In genomic region chr20:34124469-34125249, GRCh38 we compare ENCODE assay signal across 19 cellular contexts. TPM values are rescaled to one million over a fixed set of nuclear protein-coding genes. Genes with fewer than 3 reads are reported as not detected.
A peak's percentile ranks its signal among the peaks of the same experiment; 100 is the strongest.
DNase-seq lines count a peak whose midpoint lies in the region; ATAC-seq, FAIRE-seq and TF ChIP-seq lines count a peak whose summit lies in the region.
"Had no signal": no experiment of that assay in that cellular context is flagged by ENCODE, and none has a peak within 500 bp of the region (broad histone marks: within the 10 kb centered on the region; RNA-seq: fewer than 3 reads in every experiment).

No MANE protein-coding gene starts in this region.

- H4K20me1 ChIP-seq in endothelial cell of umbilical vein (replicated peaks; ENCODE audit: control insufficient read depth, extremely low read depth, insufficient read depth, low read length) (no peaks in the 10 kb centered on the region), GM23248 (ENCODE audit: insufficient read depth) (no peaks in the 10 kb centered on the region)

- H3K4me1 ChIP-seq in endothelial cell of umbilical vein (ENCODE audit: control insufficient read depth, extremely low read depth, insufficient read depth, low read length): peaks cover 13% of the 10 kb centered on the region
- H3K4me1 ChIP-seq in GM23248 (ENCODE audit: insufficient read depth): no peaks in the 10 kb centered on the region

- no peaks in the 10 kb centered on the region for H3K27me3 Mint-ChIP-seq in endothelial cell (ENCODE audit: unreplicated experiment)

- no peak overlapping the region for H3K4me3 ChIP-seq in NB4 (ENCODE audit: low read depth, low read length)
- no peak overlapping the region for H3K4me3 ChIP-seq in endothelial cell of umbilical vein (replicated peaks in 1 of 3; ENCODE audit: insufficient read depth in 1 of 3, low read depth in 1 of 3, low read length in 3 of 3)
- H3K4me3 ChIP-seq in GM23248: no peak overlapping the region
- H3K4me3 ChIP-seq: ascending aorta, testis had no signal

- POLR2A ChIA-PET in endothelial cell of umbilical vein (lab: Charles Lee): no interaction called here

- no peak overlapping the region for H3K4me3 Mint-ChIP-seq in endothelial cell (ENCODE audit: unreplicated experiment)
- H3K4me3 Mint-ChIP-seq: activated T-helper 1 cell treated with anti-CD3 and anti-CD28 coated beads, Interleukin-12 subunit alpha, Interleukin-12 subunit beta, Interleukin-2, Interleukin-4 antibody, amounts not matched to agents 30 ng/mL and 10 ng/mL and 1 ng/mL, durations not matched to agents 14 hours and 24 hours and 36 hours; CD4-positive, alpha-beta T cell; dendritic cell treated with granulocyte-macrophage colony-stimulating factor and Interleukin-4, amounts not matched to agents 40 ng/mL and 50 ng/mL, for 4 days; T-cell had no signal

- no peaks in the 10 kb centered on the region for H3K9me3 Mint-ChIP-seq in endothelial cell (ENCODE audit: unreplicated experiment)
- H3K9me3 Mint-ChIP-seq: activated T-helper 1 cell treated with anti-CD3 and anti-CD28 coated beads, Interleukin-12 subunit alpha, Interleukin-12 subunit beta, Interleukin-2, Interleukin-4 antibody, amounts not matched to agents 30 ng/mL and 10 ng/mL and 1 ng/mL, durations not matched to agents 14 hours and 24 hours and 36 hours; CD4-positive, alpha-beta T cell; dendritic cell treated with granulocyte-macrophage colony-stimulating factor and Interleukin-4, amounts not matched to agents 40 ng/mL and 50 ng/mL, for 4 days; T-cell had no signal

- no peak for TF ChIP-seq POLR2A in GM12892 (IDR thresholded peaks at IDR 0.05; ENCODE audit: low read depth, low read length)
- TF ChIP-seq POLR2A in NB4 (IDR thresholded peaks at IDR 0.05; ENCODE audit: extremely low read depth, insufficient read length): no peak
- no peak for TF ChIP-seq POLR2A in endothelial cell of umbilical vein (IDR thresholded peaks at IDR 0.05; ENCODE audit: low read depth, low read length)

- no peaks in the 10 kb centered on the region for H3K9me2 ChIP-seq in GM23248 (ENCODE audit: insufficient read depth)

- H2AFZ ChIP-seq in endothelial cell of umbilical vein (ENCODE audit: low read depth, low read length) (no peak overlapping the region), GM23248 (no peak overlapping the region)

- H3K9ac ChIP-seq in endothelial cell of umbilical vein (replicated peaks; ENCODE audit: extremely low read depth, insufficient read depth, low read length) (no peak overlapping the region), GM23248 (no peak overlapping the region)

- ATAC-seq in GM21526 (IDR thresholded peaks at IDR 0.05; ENCODE audit: low FRiP score, unreplicated experiment): peak; percentile 70
- ATAC-seq: T-cell had no signal

- CTCF ChIA-PET in endothelial cell of umbilical vein (lab: Charles Lee): interaction anchor here (2.0 kb wide), 1 partner anchor 262 kb away, joined by 6 read pairs; no protein-coding TSS in a partner anchor

- H3K27me3 ChIP-seq in endothelial cell of umbilical vein (ENCODE audit: control insufficient read depth in 2 of 2, insufficient read depth in 2 of 2, low read length in 2 of 2) (peaks cover 0 to 2% of the 10 kb centered on the region in 2 experiments), GM23248 (replicated peaks; ENCODE audit: insufficient read depth) (no peaks in the 10 kb centered on the region)
- H3K27me3 ChIP-seq: ascending aorta, testis had no signal

- DNase-seq in GM12892 (ENCODE audit: insufficient read length) (peak; percentile 34), NB4 (ENCODE audit: low read depth) (peak; percentile 32), endothelial cell of umbilical vein (ENCODE audit: low read depth, low spot score) (no peak), NCI-H1092 treated with DMSO at 0.1 percent for 48 hours (lab: John Stamatoyannopoulos, UW) (no peak), endothelial cell (ENCODE audit: low spot score) (no peak), GM23248 (no peak)
- no peak for DNase-seq in stimulated activated CD4-positive, alpha-beta T cell treated with anti-CD3 and anti-CD28 coated beads, Interleukin-12 subunit alpha, Interleukin-12 subunit beta, amount 100 ng/mL, for 4 hours
- DNase-seq: activated CD4-positive, alpha-beta T cell treated with anti-CD3 and anti-CD28 coated beads for 4 hours; CD4-positive, alpha-beta T cell; occipital lobe; small intestine; T-cell; testis had no signal

- FAIRE-seq in GM12892 (lab: Jason Lieb, UNC): peak; percentile 69
- no peak for FAIRE-seq in endothelial cell of umbilical vein (lab: Jason Lieb, UNC)
- FAIRE-seq: G401.6, small intestine had no signal

- peaks cover 8% of the 10 kb centered on the region; the same call in 1 of the 2 replicates for H3F3A ChIP-seq in GM23248 (ENCODE audit: insufficient read depth)

- H3K27ac ChIP-seq in endothelial cell of umbilical vein (ENCODE audit: insufficient read depth, low read depth, low read length) (no peak overlapping the region), GM23248 (no peak overlapping the region)
- H3K27ac ChIP-seq: ascending aorta, HL-60, testis had no signal

- H3K79me2 ChIP-seq in endothelial cell of umbilical vein (ENCODE audit: control insufficient read depth, insufficient read depth, low read length): no peaks in the 10 kb centered on the region
- no peaks in the 10 kb centered on the region for H3K79me2 ChIP-seq in GM23248 (ENCODE audit: insufficient read depth)

- no peak overlapping the region for H3K27ac Mint-ChIP-seq in endothelial cell (ENCODE audit: unreplicated experiment)
- H3K27ac Mint-ChIP-seq: activated T-helper 1 cell treated with anti-CD3 and anti-CD28 coated beads, Interleukin-12 subunit alpha, Interleukin-12 subunit beta, Interleukin-2, Interleukin-4 antibody, amounts not matched to agents 30 ng/mL and 10 ng/mL and 1 ng/mL, durations not matched to agents 14 hours and 24 hours and 36 hours; CD4-positive, alpha-beta T cell; dendritic cell treated with granulocyte-macrophage colony-stimulating factor and Interleukin-4, amounts not matched to agents 40 ng/mL and 50 ng/mL, for 4 days had no signal

- H3K36me3 Mint-ChIP-seq in endothelial cell (ENCODE audit: low read depth, unreplicated experiment): no peaks in the 10 kb centered on the region
- H3K36me3 Mint-ChIP-seq: T-cell had no signal

- intact Hi-C loops in endothelial cell of umbilical vein (cut with micrococcal nuclease): loop anchor here (5.0 kb wide), 1 partner anchor 392 kb away; the partner anchor contains the start of gene ZNF341

- dilution Hi-C loops in endothelial cell of umbilical vein (cut with MboI; ENCODE audit: extremely low pct_ligation_motif_present, low sequenced_read_pairs): no loop called here

- peaks cover 36% of the 10 kb centered on the region for H3K4me1 Mint-ChIP-seq in endothelial cell (ENCODE audit: unreplicated experiment)

- H3K9me1 ChIP-seq in endothelial cell of umbilical vein (replicated peaks; ENCODE audit: control insufficient read depth, extremely low read depth, insufficient read depth, low read length): no peaks in the 10 kb centered on the region

- BruUV-seq in endothelial cell of umbilical vein (replicated peaks; lab: Mats Ljungman, UMichigan): no TSS peak

- TF ChIP-seq CTCF in NB4 (IDR thresholded peaks at IDR 0.05; ENCODE audit: low read depth, low read length) (no peak), endothelial cell of umbilical vein (IDR thresholded peaks at IDR 0.05; ENCODE audit: extremely low read depth in 1 of 2, insufficient read depth in 1 of 2, low read depth in 1 of 2, low read length in 2 of 2) (no peak), endothelial cell (IDR thresholded peaks at IDR 0.05; ENCODE audit: unreplicated experiment) (no peak)

- WGBS in GM23248 (ENCODE audit: low coverage in 1 of 2, low lambda C conversion rate in 2 of 2, missing lambda C conversion rate in 2 of 2), 2 experiments: 67 to 71% methylated on average over 2 of the region's 2 CpGs

- H3K9me3 ChIP-seq in endothelial cell of umbilical vein (replicated peaks; ENCODE audit: control insufficient read depth, insufficient read depth, low read length): no peaks in the 10 kb centered on the region
- H3K9me3 ChIP-seq in GM23248 (ENCODE audit: low read depth): no peaks in the 10 kb centered on the region
- H3K9me3 ChIP-seq: ascending aorta, testis had no signal

- in situ Hi-C loops in GM23248 (cut with MboI): no loop called here

- peak overlapping the region; percentile 17 for H3K4me2 ChIP-seq in endothelial cell of umbilical vein (ENCODE audit: insufficient read depth, low read length)
- no peak overlapping the region for H3K4me2 ChIP-seq in GM23248 (ENCODE audit: unreplicated experiment)

- no peaks in the 10 kb centered on the region for H3K36me3 ChIP-seq in endothelial cell of umbilical vein (ENCODE audit: control insufficient read depth in 2 of 2, extremely low read depth in 1 of 2, insufficient read depth in 2 of 2, low read length in 2 of 2)
- H3K36me3 ChIP-seq in GM23248 (ENCODE audit: low read depth): no peaks in the 10 kb centered on the region
- H3K36me3 ChIP-seq: ascending aorta had no signal

TF ChIP-seq in endothelial cell of umbilical vein, 7 proteins besides CTCF, POLR2A, EP300 and RAD21:
- no peak for TF ChIP-seq FOS (IDR thresholded peaks at IDR 0.05; ENCODE audit: borderline replicate concordance, insufficient read depth, low read length)
- no peak for TF ChIP-seq JUN (IDR thresholded peaks at IDR 0.05; ENCODE audit: borderline replicate concordance, insufficient read depth, insufficient read length, low read depth)
- TF ChIP-seq GATA2 (IDR thresholded peaks at IDR 0.05; ENCODE audit: insufficient read depth, insufficient read length, low read depth, low read length): no peak
- TF ChIP-seq MYC (IDR thresholded peaks at IDR 0.05; ENCODE audit: low read depth, low read length): no peak
- no peak for TF ChIP-seq EZH2 (IDR thresholded peaks at IDR 0.05; ENCODE audit: borderline replicate concordance, low read depth, low read length, severe bottlenecking)
- TF ChIP-seq, protein P1, sequence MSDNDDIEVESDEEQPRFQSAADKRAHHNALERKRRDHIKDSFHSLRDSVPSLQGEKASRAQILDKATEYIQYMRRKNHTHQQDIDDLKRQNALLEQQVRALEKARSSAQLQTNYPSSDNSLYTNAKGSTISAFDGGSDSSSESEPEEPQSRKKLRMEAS (IDR thresholded peaks at IDR 0.05; ENCODE audit: insufficient read depth, insufficient read length): no peak
- TF ChIP-seq POLR2AphosphoS5 (IDR thresholded peaks at IDR 0.05; ENCODE audit: insufficient read depth, low read depth, low read length): no peak

RNA-seq across cellular contexts. Expression of gene EIF2S2, which starts 12.6 kb away (rescaled TPM):
- 91.7 TPM for polyA plus RNA-seq in GM12892 (2012; ENCODE audit: missing spikeins)
- total RNA-seq in endothelial cell of umbilical vein (99.3 and 102 TPM in 2 replicates), endothelial cell (ENCODE audit: unreplicated experiment) (107 TPM)
- polyA plus RNA-seq in endothelial cell of umbilical vein (34.0 and 38.8 TPM in 2 replicates), GM23248 (2016; fragmentation: Nextera tagmentation; extraction: Ambion mirVana) (109 and 114 TPM in 2 replicates)
- polyA plus RNA-seq in endothelial cell of umbilical vein (2011; cell fraction: cytosol; rRNA removed): 71.5 and 71.6 TPM in 2 replicates
- polyA plus RNA-seq in endothelial cell of umbilical vein (2011; cell fraction: nucleus; rRNA removed): 31.0 and 42.1 TPM in 2 replicates
- polyA plus RNA-seq in endothelial cell of umbilical vein (2012): 113 and 146 TPM in 2 replicates
- 19.8 and 26.1 TPM in 2 replicates for polyA minus RNA-seq in endothelial cell of umbilical vein
- 58.4 TPM for polyA minus RNA-seq in endothelial cell of umbilical vein (2011; cell fraction: cytosol; rRNA and poly(A)+ RNA removed)
- 12.1 and 18.3 TPM in 2 replicates for polyA minus RNA-seq in endothelial cell of umbilical vein (2011; cell fraction: nucleus; rRNA and poly(A)+ RNA removed)
- 114 and 138 TPM in 2 replicates for total RNA-seq in GM23248 (2014; rRNA removed; shearing (Covaris generic))

Comparison
In these comparisons a context has a peak if more than half of its experiments do, and no peak if none do; other contexts are left out.
1. DNase-seq: peak in GM12892 (single experiment) and NB4 (single experiment); none in endothelial cell of umbilical vein (single experiment), NCI-H1092 treated with DMSO at 0.1 percent for 48 hours (single experiment), stimulated activated CD4-positive, alpha-beta T cell treated with anti-CD3 and anti-CD28 coated beads, Interleukin-12 subunit alpha, Interleukin-12 subunit beta, amount 100 ng/mL, for 4 hours (single experiment), endothelial cell (single experiment) and GM23248 (single experiment).